In genomic region chr2:6945087-6945813, GRCh38 we compare ENCODE assay signal across 8 cellular contexts. TPM values are rescaled to one million over a fixed set of nuclear protein-coding genes. Genes with fewer than 3 reads are reported as not detected.
DNase-seq lines count a peak whose midpoint lies in the region; ATAC-seq and TF ChIP-seq lines count a peak whose summit lies in the region.

No MANE protein-coding gene starts in this region.

- H3K9me3 ChIP-seq in upper lobe of left lung: no peaks in the 10 kb centered on the region

- H3K4me1 ChIP-seq in upper lobe of left lung: peaks cover 0 to 9% (median 3%) of the 10 kb centered on the region in 4 donors

- no peak for DNase-seq in activated T-cell treated with anti-CD3 and anti-CD28 coated beads, Interleukin-2, amount 50 U/mL, for 24 hours
- DNase-seq in activated T-cell treated with anti-CD3 and anti-CD28 coated beads for 4 hours: no peak
- DNase-seq in T-helper 2 cell treated with Interferon-gamma antibody and Interleukin-4, amounts not matched to agents 5 μg/mL and 100 μg/mL, for 36 hours (ENCODE audit: low spot score): no peak
- DNase-seq in stimulated activated naive CD8-positive, alpha-beta T cell treated with anti-CD3 and anti-CD28 coated beads, Interleukin-15, amount 100 ng/mL, for 72 hours: no peak
- no peak for DNase-seq in LoVo (ENCODE audit: low spot score)
- DNase-seq in upper lobe of left lung: no peak
- no peak for DNase-seq in T-helper 9 cell

- no peaks in the 10 kb centered on the region for H3K9me3 Mint-ChIP-seq in activated T-cell treated with anti-CD3 and anti-CD28 coated beads, Interleukin-2, amount 50 U/mL, for 24 hours
- no peaks in the 10 kb centered on the region for H3K9me3 Mint-ChIP-seq in T-helper 2 cell treated with Interferon-gamma antibody and Interleukin-4, amounts not matched to agents 5 μg/mL and 100 μg/mL, for 36 hours
- no peaks in the 10 kb centered on the region for H3K9me3 Mint-ChIP-seq in stimulated activated naive CD8-positive, alpha-beta T cell treated with anti-CD3 and anti-CD28 coated beads, Interleukin-15, amount 100 ng/mL, for 72 hours

- no peak for TF ChIP-seq POLR2A in upper lobe of left lung (IDR thresholded peaks at IDR 0.05)

- no peak for TF ChIP-seq CTCF in upper lobe of left lung (IDR thresholded peaks at IDR 0.05)

- 82 to 85% methylated on average over 9 of the region's 9 CpGs for WGBS in upper lobe of left lung, 2 donors

- peak overlapping the region; percentile 70 for H3K27ac Mint-ChIP-seq in activated T-cell treated with anti-CD3 and anti-CD28 coated beads, Interleukin-2, amount 50 U/mL, for 24 hours
- peak overlapping the region; percentile 53 for H3K27ac Mint-ChIP-seq in T-helper 2 cell treated with Interferon-gamma antibody and Interleukin-4, amounts not matched to agents 5 μg/mL and 100 μg/mL, for 36 hours
- H3K27ac Mint-ChIP-seq in stimulated activated naive CD8-positive, alpha-beta T cell treated with anti-CD3 and anti-CD28 coated beads, Interleukin-15, amount 100 ng/mL, for 72 hours: peak overlapping the region; percentile 56 to 66

- no peak overlapping the region for H3K4me3 ChIP-seq in upper lobe of left lung

- TF ChIP-seq EP300 in upper lobe of left lung (IDR thresholded peaks at IDR 0.05): no peak

- H3K36me3 Mint-ChIP-seq in activated T-cell treated with anti-CD3 and anti-CD28 coated beads, Interleukin-2, amount 50 U/mL, for 24 hours (ENCODE audit: low read depth): peaks cover 71% of the 10 kb centered on the region
- peaks cover 54% of the 10 kb centered on the region for H3K36me3 Mint-ChIP-seq in T-helper 2 cell treated with Interferon-gamma antibody and Interleukin-4, amounts not matched to agents 5 μg/mL and 100 μg/mL, for 36 hours (ENCODE audit: low read depth)

- no peaks in the 10 kb centered on the region for H3K27me3 Mint-ChIP-seq in activated T-cell treated with anti-CD3 and anti-CD28 coated beads, Interleukin-2, amount 50 U/mL, for 24 hours
- H3K27me3 Mint-ChIP-seq in T-helper 2 cell treated with Interferon-gamma antibody and Interleukin-4, amounts not matched to agents 5 μg/mL and 100 μg/mL, for 36 hours (ENCODE audit: low read depth): no peaks in the 10 kb centered on the region
- no peaks in the 10 kb centered on the region for H3K27me3 Mint-ChIP-seq in stimulated activated naive CD8-positive, alpha-beta T cell treated with anti-CD3 and anti-CD28 coated beads, Interleukin-15, amount 100 ng/mL, for 72 hours

- H3K27ac ChIP-seq in upper lobe of left lung: no peak overlapping the region

- ATAC-seq in HG02938 (IDR thresholded peaks at IDR 0.05; ENCODE audit: unreplicated experiment) (peak; percentile 95), upper lobe of left lung (ENCODE audit: low FRiP score in 2 of 2) (no peak)
- no peak for ATAC-seq in stimulated activated naive CD8-positive, alpha-beta T cell treated with anti-CD3 and anti-CD28 coated beads, Interleukin-15, amount 100 ng/mL, for 72 hours

- no peaks in the 10 kb centered on the region for H3K27me3 ChIP-seq in upper lobe of left lung

- H3K36me3 ChIP-seq in upper lobe of left lung: peaks cover 0 to 14% (median 3%) of the 10 kb centered on the region in 4 donors

- H3K4me3 Mint-ChIP-seq in activated T-cell treated with anti-CD3 and anti-CD28 coated beads, Interleukin-2, amount 50 U/mL, for 24 hours: no peak overlapping the region
- H3K4me3 Mint-ChIP-seq in T-helper 2 cell treated with Interferon-gamma antibody and Interleukin-4, amounts not matched to agents 5 μg/mL and 100 μg/mL, for 36 hours: no peak overlapping the region
- H3K4me3 Mint-ChIP-seq in stimulated activated naive CD8-positive, alpha-beta T cell treated with anti-CD3 and anti-CD28 coated beads, Interleukin-15, amount 100 ng/mL, for 72 hours: peak overlapping the region in 1 of 2 donors; percentile 10

- peaks cover 59% of the 10 kb centered on the region for H3K4me1 Mint-ChIP-seq in activated T-cell treated with anti-CD3 and anti-CD28 coated beads, Interleukin-2, amount 50 U/mL, for 24 hours (ENCODE audit: low read depth)
- H3K4me1 Mint-ChIP-seq in T-helper 2 cell treated with Interferon-gamma antibody and Interleukin-4, amounts not matched to agents 5 μg/mL and 100 μg/mL, for 36 hours (ENCODE audit: low read depth): peaks cover 43% of the 10 kb centered on the region
- peaks cover 62% of the 10 kb centered on the region for H3K4me1 Mint-ChIP-seq in stimulated activated naive CD8-positive, alpha-beta T cell treated with anti-CD3 and anti-CD28 coated beads, Interleukin-15, amount 100 ng/mL, for 72 hours

RNA-seq across cellular contexts. Expression of gene RNF144A, which starts 28.0 kb away (rescaled TPM):
- total RNA-seq in upper lobe of left lung: 10 to 100 TPM in 5 of 6 donors, 1 to 10 TPM in 1; 9.9 to 20.7 (median 13.4) TPM
